20 cellular contexts compared by ENCODE assay signal in genomic region chr1:171834831-171835230, GRCh38.
DNase-seq lines count a peak whose midpoint lies in the region; ATAC-seq lines count a peak whose summit lies in the region.
"Had no signal": no experiment of that assay in that cellular context is flagged by ENCODE, and none has a peak within 500 bp of the region (broad histone marks: within the 10 kb centered on the region; RNA-seq: fewer than 3 reads in every experiment).

No MANE protein-coding gene starts in this region.

- ATAC-seq in GM21381 (IDR thresholded peaks at IDR 0.05; ENCODE audit: unreplicated experiment), result no peak

- DNase-seq in NCI-H2171 treated with DMSO at 0.1 percent for 48 hours (lab: John Stamatoyannopoulos, UW) (peak; percentile 25), NCI-H2171 (lab: John Stamatoyannopoulos, UW) (no peak), NCI-H69 (lab: John Stamatoyannopoulos, UW) (peak; percentile 6), cerebellar cortex (ENCODE audit: low spot score) (peak; percentile 96), NCI-H526 treated with DMSO at 0.1 percent for 48 hours (lab: John Stamatoyannopoulos, UW) (no peak)
- no peak for DNase-seq in stimulated activated CD4-positive, alpha-beta T cell treated with anti-CD3 and anti-CD28 coated beads, Interleukin-2, amount 100 ng/mL, for 48 hours
- DNase-seq: 8988T; ACHN; BE2C; CD4-positive, alpha-beta memory T cell; CD4-positive, CD25-positive, alpha-beta regulatory T cell; CD8-positive, alpha-beta memory T cell; COR-L47; DMS153; DMS53; DMS79; DND-41; EL; GF-D8 had no signal

Comparison
In these comparisons a context has a peak if more than half of its experiments do, and no peak if none do; other contexts are left out.
1. DNase-seq: peak in NCI-H2171 treated with DMSO at 0.1 percent for 48 hours (single experiment), NCI-H69 (single experiment) and cerebellar cortex (single experiment); none in NCI-H2171 (single experiment), stimulated activated CD4-positive, alpha-beta T cell treated with anti-CD3 and anti-CD28 coated beads, Interleukin-2, amount 100 ng/mL, for 48 hours (0 of 2) and NCI-H526 treated with DMSO at 0.1 percent for 48 hours (single experiment).